In the genomic region with DNA sequence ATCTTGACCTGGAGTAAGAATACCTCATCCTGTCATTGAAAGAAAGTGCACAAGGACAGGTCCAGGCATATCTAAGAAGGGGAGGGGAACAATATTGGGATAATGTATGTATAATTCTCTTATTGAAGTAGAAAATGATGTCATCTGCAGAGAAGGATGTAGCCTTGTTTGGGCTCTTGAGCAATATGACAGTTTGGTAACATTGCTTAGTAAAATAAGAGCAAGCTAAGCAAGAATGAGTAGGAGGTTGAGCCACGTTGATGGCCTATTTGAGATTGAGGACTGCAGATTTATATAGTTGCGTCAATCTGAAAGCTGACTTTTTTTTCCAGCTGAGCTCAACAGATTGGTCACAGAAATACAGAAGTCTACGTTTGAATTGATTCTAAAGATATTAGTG, we compare ENCODE assay signal across 25 cellular contexts.
DNase-seq lines count a peak whose midpoint lies in the region; ATAC-seq, FAIRE-seq and TF ChIP-seq lines count a peak whose summit lies in the region.
"Had no signal": no experiment of that assay in that cellular context is flagged by ENCODE, and none has a peak within 500 bp of the region (broad histone marks: within the 10 kb centered on the region; RNA-seq: fewer than 3 reads in every experiment).

No MANE protein-coding gene starts in this region.

- SMC1A ChIA-PET in GM12878 (lab: Charles Lee; ENCODE audit: uncharacterized antibody, unreplicated experiment) = interaction anchor here (0.6 to 1.5 kb wide), 5 partner anchors 10 to 100 kb away, joined by 3 to 6 read pairs (median 4); no protein-coding TSS in a partner anchor

- TF ChIP-seq EP300 in GM12878 (IDR thresholded peaks at IDR 0.05; ENCODE audit: borderline replicate concordance in 1 of 2, control insufficient read depth in 1 of 2, low read depth in 2 of 2, low read length in 2 of 2) (no peak), HepG2 (IDR thresholded peaks at IDR 0.05; ENCODE audit: low read depth in 2 of 2, low read length in 2 of 2) (no peak), HepG2 (CRISPR knock-in tag; IDR thresholded peaks at IDR 0.05; ENCODE audit: borderline replicate concordance) (no peak)

- 47% methylated on average over 3 of the region's 3 CpGs for WGBS in GM12878 (ENCODE audit: insufficient coverage, insufficient replicate concordance, low lambda C conversion rate, missing lambda C conversion rate)
- WGBS in HepG2 (ENCODE audit: low lambda C conversion rate) = 95% methylated on average over 3 of the region's 3 CpGs

- H3K79me2 ChIP-seq in GM12878 (ENCODE audit: control insufficient read depth, insufficient read depth, low read length) (no peaks in the 10 kb centered on the region), HepG2 (ENCODE audit: insufficient read depth, low read length) (no peaks in the 10 kb centered on the region)

- CTCF ChIA-PET in GM12878 (lab: Yijun Ruan, JAX) = interaction anchor here (1.7 kb wide), 1 partner anchor 30 kb away, joined by 6 read pairs; no protein-coding TSS in a partner anchor
- CTCF ChIA-PET in HepG2 (lab: Yijun Ruan, JAX; ENCODE audit: low intra/inter-chr PET ratio, low total read pairs) = no interaction called here

- intact Hi-C loops in GM12878 (cut with micrococcal nuclease; ENCODE audit: unreplicated experiment) (no loop called here), HepG2 (cut with micrococcal nuclease; ENCODE audit: unreplicated experiment) (no loop called here)

- TF ChIP-seq RAD21 in GM12878 (IDR thresholded peaks at IDR 0.05; ENCODE audit: insufficient read depth, low read depth, low read length) (no peak), HepG2 (CRISPR knock-in tag; IDR thresholded peaks at IDR 0.05) (no peak)

- H3K36me3 Mint-ChIP-seq in T-helper 17 cell (ENCODE audit: low read depth) = peaks cover 2% of the 10 kb centered on the region

- H4K20me1 ChIP-seq in GM12878 (ENCODE audit: control insufficient read depth, insufficient read depth) (no peaks in the 10 kb centered on the region), HepG2 (ENCODE audit: insufficient read depth, low read length) (no peaks in the 10 kb centered on the region)

- H3K4me1 Mint-ChIP-seq in T-helper 17 cell = peaks cover 11% of the 10 kb centered on the region

- H3K27ac Mint-ChIP-seq in T-helper 17 cell = no peak overlapping the region
- H3K27ac Mint-ChIP-seq: CD8-positive, alpha-beta T cell; dendritic cell treated with granulocyte-macrophage colony-stimulating factor and Interleukin-4, amounts not matched to agents 40 ng/mL and 50 ng/mL, for 4 days had no signal

- H3K9ac ChIP-seq in GM12878 (ENCODE audit: control insufficient read depth, insufficient read depth, low read length) (no peak overlapping the region), HepG2 (ENCODE audit: insufficient read depth, low read depth, low read length) (no peak overlapping the region)

- no peak overlapping the region for H2AFZ ChIP-seq in GM12878 (ENCODE audit: control insufficient read depth, low read depth, low read length)
- no peak overlapping the region for H2AFZ ChIP-seq in HepG2 (ENCODE audit: low read length)
- H2AFZ ChIP-seq: PC-9 had no signal

- POLR2A ChIA-PET in GM12878 (lab: Charles Lee) (no interaction called here), HepG2 (lab: Yijun Ruan, JAX) (no interaction called here)

- no peak overlapping the region for H3K4me3 ChIP-seq in NB4 (ENCODE audit: low read depth, low read length)
- H3K4me3 ChIP-seq in GM12878 = no peak overlapping the region
- no peak overlapping the region for H3K4me3 ChIP-seq in HepG2 (replicated peaks in 1 of 3; ENCODE audit: insufficient read depth in 1 of 3, low read depth in 2 of 3, low read length in 3 of 3)
- H3K4me3 ChIP-seq: adrenal gland, cardiac muscle cell, ovary, PC-9, thoracic aorta had no signal

- peaks cover 17% of the 10 kb centered on the region for H3K4me1 ChIP-seq in GM12878 (ENCODE audit: control insufficient read depth, insufficient read depth, low read length)
- peaks cover 19% of the 10 kb centered on the region for H3K4me1 ChIP-seq in HepG2 (ENCODE audit: insufficient read depth, low read length)
- H3K4me1 ChIP-seq: adrenal gland had no signal

- TF ChIP-seq POLR2A in GM12891 (IDR thresholded peaks at IDR 0.05; ENCODE audit: low read depth, low read length) (no peak), NB4 (IDR thresholded peaks at IDR 0.05; ENCODE audit: extremely low read depth, insufficient read length) (no peak), GM12878 (IDR thresholded peaks at IDR 0.05; ENCODE audit: low read depth, low read length) (no peak), HepG2 (IDR thresholded peaks at IDR 0.05; ENCODE audit: insufficient read depth in 1 of 2, low read depth in 2 of 2, low read length in 2 of 2) (no peak)

- no peak for ATAC-seq in GM12878
- ATAC-seq in HepG2 = no peak
- ATAC-seq in GM18498 (IDR thresholded peaks at IDR 0.05; ENCODE audit: unreplicated experiment) = no peak
- ATAC-seq in T-helper 17 cell = no peak
- ATAC-seq: CD8-positive, alpha-beta T cell; naive thymus-derived CD8-positive, alpha-beta T cell; sciatic nerve had no signal

- H3K27me3 Mint-ChIP-seq in T-helper 17 cell = no peaks in the 10 kb centered on the region
- H3K27me3 Mint-ChIP-seq: dendritic cell treated with granulocyte-macrophage colony-stimulating factor and Interleukin-4, amounts not matched to agents 40 ng/mL and 50 ng/mL, for 4 days; naive thymus-derived CD8-positive, alpha-beta T cell had no signal

- no peaks in the 10 kb centered on the region for H3K9me3 ChIP-seq in GM12878 (replicated peaks; ENCODE audit: control insufficient read depth, insufficient read depth, low read length)
- no peaks in the 10 kb centered on the region for H3K9me3 ChIP-seq in HepG2 (ENCODE audit: low read length)
- no peaks in the 10 kb centered on the region for H3K9me3 ChIP-seq in T-helper 17 cell (ENCODE audit: control insufficient read depth, low read length, poor library complexity, severe bottlenecking)
- H3K9me3 ChIP-seq: adrenal gland, ovary, thoracic aorta had no signal

- H3K27me3 ChIP-seq in GM12878 (replicated peaks in 1 of 2; ENCODE audit: control insufficient read depth in 2 of 2, insufficient read depth in 2 of 2, low read length in 1 of 2) (no peaks in the 10 kb centered on the region), HepG2 (ENCODE audit: control insufficient read depth in 1 of 2, insufficient read depth in 2 of 2, low read length in 2 of 2) (no peaks in the 10 kb centered on the region)
- H3K27me3 ChIP-seq: adrenal gland, ovary had no signal

- TF ChIP-seq CTCF in NB4 (IDR thresholded peaks at IDR 0.05; ENCODE audit: low read depth, low read length) = no peak
- TF ChIP-seq CTCF in GM12878 (IDR thresholded peaks at IDR 0.05 in 2 of 3, conservative IDR thresholded peaks at IDR 0.05 in 1 of 3; ENCODE audit: control insufficient read depth in 2 of 3, extremely low read depth in 1 of 3, insufficient read depth in 1 of 3, low read depth in 3 of 3, low read length in 3 of 3) = no peak
- TF ChIP-seq CTCF in HepG2 (CRISPR knock-in tag; IDR thresholded peaks at IDR 0.05) = no peak

- in situ Hi-C loops in GM12878 (cut with MboI) (no loop called here), HepG2 (cut with HindIII; ENCODE audit: extremely low pct_ligation_motif_present, low pct_unique_long_range_greater_than_20kb) (no loop called here)

- FAIRE-seq in GM12891 (lab: Jason Lieb, UNC) (peak; percentile 38), GM12878 (lab: Jason Lieb, UNC) (no peak), HepG2 (lab: Jason Lieb, UNC) (no peak)
- FAIRE-seq: frontal cortex, H1 had no signal

- RAD21 ChIA-PET in GM12878 (lab: Charles Lee; ENCODE audit: unreplicated experiment) = no interaction called here

- no peak overlapping the region for H3K4me2 ChIP-seq in GM12878 (ENCODE audit: control insufficient read depth, insufficient read depth)
- H3K4me2 ChIP-seq in HepG2 (ENCODE audit: low read depth, low read length) = no peak overlapping the region
- H3K4me2 ChIP-seq: PC-9 had no signal

- H3K36me3 ChIP-seq in GM12878 (ENCODE audit: control insufficient read depth in 2 of 2, insufficient read depth in 2 of 2, low read length in 1 of 2) = no peaks in the 10 kb centered on the region
- no peaks in the 10 kb centered on the region for H3K36me3 ChIP-seq in HepG2 (replicated peaks in 1 of 2; ENCODE audit: control insufficient read depth in 1 of 2, insufficient read depth in 2 of 2, low read length in 2 of 2)
- H3K36me3 ChIP-seq: adrenal gland, cardiac muscle cell, ovary, thoracic aorta, WERI-Rb-1 had no signal

- no peak overlapping the region for H3K4me3 Mint-ChIP-seq in T-helper 17 cell
- H3K4me3 Mint-ChIP-seq: CD8-positive, alpha-beta T cell; dendritic cell treated with granulocyte-macrophage colony-stimulating factor and Interleukin-4, amounts not matched to agents 40 ng/mL and 50 ng/mL, for 4 days; naive thymus-derived CD8-positive, alpha-beta T cell had no signal

- DNase-seq in GM12891 (ENCODE audit: insufficient read length, low spot score) (no peak), NB4 (ENCODE audit: low read depth) (peak; percentile 43), GM12878 (ENCODE audit: low read depth, low spot score) (no peak), HepG2 (ENCODE audit: low spot score) (no peak), medulla oblongata (ENCODE audit: extremely low spot score) (no peak), NCI-H2196 (lab: John Stamatoyannopoulos, UW; ENCODE audit: unreplicated experiment) (no peak), T-helper 17 cell (no peak)
- DNase-seq: activated CD4-positive, alpha-beta T cell treated with anti-CD3 and anti-CD28 coated beads, Interleukin-2, amount 50 U/mL, for 48 hours; CD8-positive, alpha-beta T cell; GF-D8; Kasumi-1; naive thymus-derived CD8-positive, alpha-beta T cell; NCI-H1417; NCI-H2171; ovary; PC-9; WERI-Rb-1 had no signal

- H3K27ac ChIP-seq in GM12878 (ENCODE audit: control insufficient read depth, insufficient read depth) (no peak overlapping the region), HepG2 (ENCODE audit: extremely low read length, insufficient read depth, low read length) (no peak overlapping the region)
- H3K27ac ChIP-seq: adrenal gland, cardiac muscle cell, ovary, PC-9, WERI-Rb-1 had no signal

- BruUV-seq in GM12878 (replicated peaks; lab: Mats Ljungman, UMichigan) = no TSS peak
- no TSS peak for BruUV-seq in HepG2 (replicated peaks; lab: Mats Ljungman, UMichigan)

TF ChIP-seq in GM12891, 5 proteins besides CTCF, POLR2A, EP300 and RAD21:
- TF ChIP-seq PAX5 (IDR thresholded peaks at IDR 0.05; ENCODE audit: insufficient read depth, low read length, severe bottlenecking) (no peak), TAF1 (IDR thresholded peaks at IDR 0.05; ENCODE audit: low read depth, low read length) (no peak), POLR2AphosphoS5 (IDR thresholded peaks at IDR 0.05; ENCODE audit: low read depth, low read length) (no peak)

TF ChIP-seq in HepG2, 621 proteins besides CTCF, POLR2A, EP300 and RAD21:
- peak; percentile 53 for TF ChIP-seq ATF7 (IDR thresholded peaks at IDR 0.05)
- no peak for TF ChIP-seq ATF7 (CRISPR knock-in tag; IDR thresholded peaks at IDR 0.05)
- TF ChIP-seq, protein P1, sequence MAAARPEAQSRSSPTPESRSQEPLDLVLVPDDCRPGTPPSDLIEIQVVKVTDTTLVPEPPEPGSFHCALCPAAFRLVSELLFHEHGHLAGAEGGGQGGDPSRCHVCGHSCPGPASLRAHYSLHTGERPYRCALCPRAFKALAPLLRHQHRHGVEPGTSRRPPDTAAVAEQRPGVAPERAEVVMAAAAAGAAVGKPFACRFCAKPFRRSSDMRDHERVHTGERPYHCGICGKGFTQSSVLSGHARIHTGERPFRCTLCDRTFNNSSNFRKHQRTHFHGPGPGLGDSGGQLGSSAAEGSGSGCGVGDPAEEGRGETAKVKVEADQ (CRISPR knock-in tag; IDR thresholded peaks at IDR 0.05; ENCODE audit: borderline replicate concordance) = no peak
- no peak for TF ChIP-seq ZNF20 (CRISPR knock-in tag; IDR thresholded peaks at IDR 0.05)
TF ChIP-seq in HepG2: peak in this region for 1.
